ENCODE assay signal across 8 cellular contexts in the genomic region with DNA sequence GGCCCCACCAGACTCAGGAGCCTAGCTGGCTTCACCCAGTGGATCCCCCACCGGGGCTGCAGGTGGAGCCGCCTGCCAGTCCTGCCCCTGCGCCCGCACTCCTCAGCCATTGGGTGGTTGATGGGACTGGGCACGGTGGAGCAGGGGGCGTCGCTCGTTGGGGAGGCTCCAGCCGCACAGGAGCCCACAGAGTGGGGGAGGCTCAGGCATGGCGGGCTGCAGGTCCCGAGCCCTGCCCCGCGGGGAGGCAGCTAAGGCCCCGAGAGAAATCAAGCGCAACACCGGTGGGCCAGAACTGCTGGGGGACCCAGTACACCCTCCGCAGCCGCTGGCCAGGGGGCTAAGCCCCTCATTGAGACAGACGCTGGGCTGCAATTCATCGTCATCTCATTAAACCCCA.
"Had no signal": no experiment of that assay in that cellular context is flagged by ENCODE, and none has a peak within 500 bp of the region (broad histone marks: within the 10 kb centered on the region; RNA-seq: fewer than 3 reads in every experiment).

No MANE protein-coding gene starts in this region.

- H3K9ac ChIP-seq: GM23248 had no signal

- H3K4me1 ChIP-seq: HAP-1 had no signal

- H3K4me3 ChIP-seq: GM23248, GM23338, HAP-1 had no signal

- H3K36me3 ChIP-seq: HAP-1 had no signal

- H2AFZ ChIP-seq: GM23248, GM23338 had no signal

- H3K4me2 ChIP-seq: GM23338 had no signal

- H3K27ac ChIP-seq: GM23248 had no signal

- DNase-seq: GM23248, GOT3, H7, H9, HCEC 1CT, HFFc6 had no signal

- H3K9me3 ChIP-seq: HAP-1 had no signal
